15 cellular contexts compared by ENCODE assay signal in the genomic region with DNA sequence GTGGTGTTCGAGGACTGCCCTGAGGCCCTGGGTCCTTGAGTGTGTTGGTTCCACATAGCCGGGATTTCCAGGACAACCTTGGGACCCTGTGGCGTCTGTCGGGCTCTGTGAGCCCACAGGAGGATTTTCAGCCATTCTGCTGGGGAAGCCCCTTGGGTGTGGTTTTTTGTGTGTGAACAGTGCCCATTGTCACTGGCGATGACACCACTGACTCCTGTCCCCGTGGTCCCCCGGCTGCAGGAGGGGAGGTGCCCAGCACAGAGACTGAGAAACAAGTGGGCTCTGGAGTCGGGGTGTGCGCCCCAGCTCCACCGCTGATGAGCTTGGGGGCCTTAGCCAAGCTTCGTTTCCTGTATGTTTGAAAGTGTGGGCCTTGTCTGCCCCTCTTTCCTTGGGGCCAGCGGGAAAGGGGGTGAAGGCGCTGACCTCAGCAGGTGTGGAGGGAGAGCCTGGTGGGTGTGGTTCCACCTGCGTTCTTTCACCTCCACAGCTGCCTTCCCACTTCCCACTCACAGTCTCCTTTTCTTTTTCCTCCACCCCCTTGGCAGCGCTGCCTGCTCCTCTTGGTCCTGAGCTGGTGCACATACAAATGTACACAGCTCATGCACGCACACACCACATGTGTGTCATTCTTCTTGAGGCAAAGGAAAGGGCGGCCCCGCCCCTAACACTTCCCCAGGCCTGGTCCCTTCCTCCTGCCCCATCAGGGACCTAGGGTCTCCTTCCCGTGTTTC. TPM values are rescaled to one million over a fixed set of nuclear protein-coding genes. Genes with fewer than 3 reads are reported as not detected.
DNase-seq lines count a peak whose midpoint lies in the region; ATAC-seq and TF ChIP-seq lines count a peak whose summit lies in the region.
"Had no signal": no experiment of that assay in that cellular context is flagged by ENCODE, and none has a peak within 500 bp of the region (broad histone marks: within the 10 kb centered on the region; RNA-seq: fewer than 3 reads in every experiment).

No MANE protein-coding gene starts in this region.

- CTCF ChIA-PET in activated naive CD4-positive, alpha-beta T cell treated with anti-CD3 and anti-CD28 coated beads for 36 hours (lab: Charles Lee) = interaction anchor here (1.2 kb wide), 1 partner anchor 11 kb away, joined by 4 read pairs; no protein-coding TSS in a partner anchor
- CTCF ChIA-PET in Calu3 (lab: Charles Lee) = interaction anchor here (1.0 kb wide), 1 partner anchor 14 kb away, joined by 3 read pairs; no protein-coding TSS in a partner anchor

- no TSS peak for BruUV-seq in Calu3 (replicated peaks; lab: Mats Ljungman, UMichigan)

- WGBS in stomach, 5 donors = 37 to 55% (median 43%) methylated on average over 16 to 19 of the region's 19 CpGs

- H3K9me3 Mint-ChIP-seq in activated naive CD4-positive, alpha-beta T cell treated with anti-CD3 and anti-CD28 coated beads, Interleukin-2, amount 50 U/mL, for 24 hours = no peaks in the 10 kb centered on the region
- no peaks in the 10 kb centered on the region for H3K9me3 Mint-ChIP-seq in activated naive CD4-positive, alpha-beta T cell treated with anti-CD3 and anti-CD28 coated beads for 36 hours
- H3K9me3 Mint-ChIP-seq in activated T-helper 17 cell treated with anti-CD3 and anti-CD28 coated beads, Interleukin-2, amount 50 U/mL, for 72 hours = no peaks in the 10 kb centered on the region
- no peaks in the 10 kb centered on the region for H3K9me3 Mint-ChIP-seq in memory B cell
- peaks cover 2% of the 10 kb centered on the region for H3K9me3 Mint-ChIP-seq in Calu3 (ENCODE audit: low read depth, unreplicated experiment)

- intact Hi-C loops in activated naive CD4-positive, alpha-beta T cell treated with anti-CD3 and anti-CD28 coated beads for 36 hours (cut with micrococcal nuclease) = no loop called here
- intact Hi-C loops in stomach (cut with DNase I; ENCODE audit: low total_unique reads) = no loop called here
- intact Hi-C loops in Calu3 (cut with micrococcal nuclease; ENCODE audit: unreplicated experiment) = no loop called here

- no peak for TF ChIP-seq CTCF in stomach (IDR thresholded peaks at IDR 0.05)
- no peak for TF ChIP-seq CTCF in Calu3 (IDR thresholded peaks at IDR 0.05; ENCODE audit: unreplicated experiment)

- peaks cover 20 to 60% (median 37%) of the 10 kb centered on the region in 4 donors for H3K4me1 ChIP-seq in stomach

- no peak for TF ChIP-seq POLR2A in stomach (IDR thresholded peaks at IDR 0.05)

- DNase-seq in activated naive CD4-positive, alpha-beta T cell treated with anti-CD3 and anti-CD28 coated beads for 36 hours = no peak
- DNase-seq in memory B cell (ENCODE audit: low spot score in 2 of 2) (no peak), stomach (peak; percentile 72), Calu3 (no peak)
- no peak for DNase-seq in effector CD4-positive, alpha-beta T cell
- DNase-seq: activated CD4-positive, alpha-beta T cell treated with anti-CD3 and anti-CD28 coated beads, Interleukin-2, amount 50 U/mL, for 48 hours; heart left ventricle; NCI-H1105 treated with DMSO at 0.1 percent for 48 hours; NCI-H510A treated with DMSO at 0.1 percent for 48 hours; occipital lobe had no signal

- H3K36me3 ChIP-seq in stomach = peaks cover 0 to 49% (median 19%) of the 10 kb centered on the region in 4 donors

- H3K27ac ChIP-seq in stomach = peak overlapping the region; percentile 33 to 64 (median 54)
- H3K27ac ChIP-seq: epithelial cell of prostate had no signal

- H3K4me3 Mint-ChIP-seq in activated naive CD4-positive, alpha-beta T cell treated with anti-CD3 and anti-CD28 coated beads, Interleukin-2, amount 50 U/mL, for 24 hours = peak overlapping the region; percentile 23
- H3K4me3 Mint-ChIP-seq in activated naive CD4-positive, alpha-beta T cell treated with anti-CD3 and anti-CD28 coated beads for 36 hours = no peak overlapping the region
- H3K4me3 Mint-ChIP-seq in activated T-helper 17 cell treated with anti-CD3 and anti-CD28 coated beads, Interleukin-2, amount 50 U/mL, for 72 hours = peak overlapping the region; percentile 10
- H3K4me3 Mint-ChIP-seq in memory B cell = no peak overlapping the region
- H3K4me3 Mint-ChIP-seq in Calu3 (ENCODE audit: low read depth, unreplicated experiment) = no peak overlapping the region

- no peaks in the 10 kb centered on the region for H3K9me3 ChIP-seq in stomach
- H3K9me3 ChIP-seq: heart left ventricle had no signal

- no peak for ATAC-seq in activated T-helper 17 cell treated with anti-CD3 and anti-CD28 coated beads, Interleukin-2, amount 50 U/mL, for 72 hours (replicated peaks)
- ATAC-seq in memory B cell (ENCODE audit: low read depth) (no peak), HG02840 (IDR thresholded peaks at IDR 0.05; ENCODE audit: low FRiP score, unreplicated experiment) (no peak)

- TF ChIP-seq EP300 in stomach (IDR thresholded peaks at IDR 0.05) = no peak

- H3K27ac Mint-ChIP-seq in activated naive CD4-positive, alpha-beta T cell treated with anti-CD3 and anti-CD28 coated beads, Interleukin-2, amount 50 U/mL, for 24 hours = no peak overlapping the region
- H3K27ac Mint-ChIP-seq in activated naive CD4-positive, alpha-beta T cell treated with anti-CD3 and anti-CD28 coated beads for 36 hours = no peak overlapping the region
- H3K27ac Mint-ChIP-seq in activated T-helper 17 cell treated with anti-CD3 and anti-CD28 coated beads, Interleukin-2, amount 50 U/mL, for 72 hours = peak overlapping the region; percentile 67
- peak overlapping the region; percentile 17 for H3K27ac Mint-ChIP-seq in memory B cell
- no peak overlapping the region for H3K27ac Mint-ChIP-seq in Calu3 (ENCODE audit: unreplicated experiment)

- H3K36me3 Mint-ChIP-seq in activated naive CD4-positive, alpha-beta T cell treated with anti-CD3 and anti-CD28 coated beads, Interleukin-2, amount 50 U/mL, for 24 hours = no peaks in the 10 kb centered on the region
- peaks cover 4% of the 10 kb centered on the region for H3K36me3 Mint-ChIP-seq in activated naive CD4-positive, alpha-beta T cell treated with anti-CD3 and anti-CD28 coated beads for 36 hours (ENCODE audit: low read depth)
- H3K36me3 Mint-ChIP-seq in activated T-helper 17 cell treated with anti-CD3 and anti-CD28 coated beads, Interleukin-2, amount 50 U/mL, for 72 hours (ENCODE audit: low read depth) = peaks cover 22% of the 10 kb centered on the region
- H3K36me3 Mint-ChIP-seq in memory B cell = peaks cover 4% of the 10 kb centered on the region
- peaks cover 35% of the 10 kb centered on the region for H3K36me3 Mint-ChIP-seq in Calu3 (ENCODE audit: insufficient read depth, unreplicated experiment)

- H3K27me3 Mint-ChIP-seq in activated naive CD4-positive, alpha-beta T cell treated with anti-CD3 and anti-CD28 coated beads, Interleukin-2, amount 50 U/mL, for 24 hours = no peaks in the 10 kb centered on the region
- H3K27me3 Mint-ChIP-seq in activated naive CD4-positive, alpha-beta T cell treated with anti-CD3 and anti-CD28 coated beads for 36 hours (ENCODE audit: low read depth) = no peaks in the 10 kb centered on the region
- H3K27me3 Mint-ChIP-seq in activated T-helper 17 cell treated with anti-CD3 and anti-CD28 coated beads, Interleukin-2, amount 50 U/mL, for 72 hours = no peaks in the 10 kb centered on the region
- H3K27me3 Mint-ChIP-seq in memory B cell (no peaks in the 10 kb centered on the region), Calu3 (ENCODE audit: unreplicated experiment) (no peaks in the 10 kb centered on the region)

- peaks cover 28% of the 10 kb centered on the region for H3K4me1 Mint-ChIP-seq in activated naive CD4-positive, alpha-beta T cell treated with anti-CD3 and anti-CD28 coated beads, Interleukin-2, amount 50 U/mL, for 24 hours
- H3K4me1 Mint-ChIP-seq in activated naive CD4-positive, alpha-beta T cell treated with anti-CD3 and anti-CD28 coated beads for 36 hours (ENCODE audit: low read depth) = peaks cover 31% of the 10 kb centered on the region
- H3K4me1 Mint-ChIP-seq in activated T-helper 17 cell treated with anti-CD3 and anti-CD28 coated beads, Interleukin-2, amount 50 U/mL, for 72 hours = peaks cover 15% of the 10 kb centered on the region
- H3K4me1 Mint-ChIP-seq in memory B cell (peaks cover 18% of the 10 kb centered on the region), Calu3 (ENCODE audit: low read depth, unreplicated experiment) (peaks cover 6% of the 10 kb centered on the region)

- no peaks in the 10 kb centered on the region for H3K27me3 ChIP-seq in stomach
- H3K27me3 ChIP-seq: heart left ventricle had no signal

- H3K4me3 ChIP-seq in stomach = no peak overlapping the region
- H3K4me3 ChIP-seq: heart left ventricle, skin epidermis had no signal

RNA-seq across cellular contexts. Expression of a gene that starts 16.1 kb away (rescaled TPM):
- 10 to 100 TPM; 46.3 to 48.8 TPM for total RNA-seq in activated naive CD4-positive, alpha-beta T cell treated with anti-CD3 and anti-CD28 coated beads for 36 hours
- total RNA-seq in activated T-helper 17 cell treated with anti-CD3 and anti-CD28 coated beads, Interleukin-2, amount 50 U/mL, for 72 hours = 10 to 100 TPM; 63.5 to 66.3 TPM
- 100 to 1,000 TPM in 2 of 5 donors, 10 to 100 TPM in 3; 34.7 to 469 (median 91.4) TPM for total RNA-seq in stomach
- 10 to 100 TPM; 13.2 to 21.5 (median 17.9) TPM for polyA plus RNA-seq in stomach
- 105 and 114 TPM in 2 replicates for total RNA-seq in Calu3 (2022)

RNA-seq across cellular contexts. Expression of a gene that starts 26.1 kb away (rescaled TPM):
- 1 to 10 TPM; 8.5 to 9.3 TPM for total RNA-seq in activated naive CD4-positive, alpha-beta T cell treated with anti-CD3 and anti-CD28 coated beads for 36 hours
- 10 to 100 TPM; 16.6 to 24.5 TPM for total RNA-seq in activated T-helper 17 cell treated with anti-CD3 and anti-CD28 coated beads, Interleukin-2, amount 50 U/mL, for 72 hours
- total RNA-seq in stomach (10 to 100 TPM in 2 of 5 donors, 1 to 10 TPM in 2, under 1 TPM in 1; 0.58 to 77.2 (median 6.8) TPM), Calu3 (2022) (54.4 and 55.6 TPM in 2 replicates)
- polyA plus RNA-seq in stomach = 10 to 100 TPM; 17.2 to 41.3 (median 31.9) TPM

RNA-seq across cellular contexts. Expression of a gene that starts 52.6 kb away (rescaled TPM):
- 10 to 100 TPM; 20.0 to 20.7 TPM for total RNA-seq in activated naive CD4-positive, alpha-beta T cell treated with anti-CD3 and anti-CD28 coated beads for 36 hours
- total RNA-seq in activated T-helper 17 cell treated with anti-CD3 and anti-CD28 coated beads, Interleukin-2, amount 50 U/mL, for 72 hours = 10 to 100 TPM; 16.8 to 28.7 TPM
- total RNA-seq in stomach = 10 to 100 TPM in 4 of 5 donors, 1 to 10 TPM in 1; 3.5 to 48.2 (median 44.2) TPM
- polyA plus RNA-seq in stomach = 10 to 100 TPM; 31.9 to 37.2 (median 33.3) TPM
- total RNA-seq in Calu3 (2022) = 30.6 and 32.6 TPM in 2 replicates

Comparison
In these comparisons a context has a peak if more than half of its experiments do, and no peak if none do; other contexts are left out.
1. H3K4me3 Mint-ChIP-seq: peak in activated naive CD4-positive, alpha-beta T cell treated with anti-CD3 and anti-CD28 coated beads, Interleukin-2, amount 50 U/mL, for 24 hours (single experiment) and activated T-helper 17 cell treated with anti-CD3 and anti-CD28 coated beads, Interleukin-2, amount 50 U/mL, for 72 hours (single experiment); none in activated naive CD4-positive, alpha-beta T cell treated with anti-CD3 and anti-CD28 coated beads for 36 hours (single experiment), memory B cell (single experiment) and Calu3 (single experiment).
2. H3K27ac Mint-ChIP-seq: peak in activated T-helper 17 cell treated with anti-CD3 and anti-CD28 coated beads, Interleukin-2, amount 50 U/mL, for 72 hours (single experiment) and memory B cell (single experiment); none in activated naive CD4-positive, alpha-beta T cell treated with anti-CD3 and anti-CD28 coated beads, Interleukin-2, amount 50 U/mL, for 24 hours (single experiment), activated naive CD4-positive, alpha-beta T cell treated with anti-CD3 and anti-CD28 coated beads for 36 hours (single experiment) and Calu3 (single experiment).